Comparison of ENCODE assay signal across 1 cellular context in the genomic region with DNA sequence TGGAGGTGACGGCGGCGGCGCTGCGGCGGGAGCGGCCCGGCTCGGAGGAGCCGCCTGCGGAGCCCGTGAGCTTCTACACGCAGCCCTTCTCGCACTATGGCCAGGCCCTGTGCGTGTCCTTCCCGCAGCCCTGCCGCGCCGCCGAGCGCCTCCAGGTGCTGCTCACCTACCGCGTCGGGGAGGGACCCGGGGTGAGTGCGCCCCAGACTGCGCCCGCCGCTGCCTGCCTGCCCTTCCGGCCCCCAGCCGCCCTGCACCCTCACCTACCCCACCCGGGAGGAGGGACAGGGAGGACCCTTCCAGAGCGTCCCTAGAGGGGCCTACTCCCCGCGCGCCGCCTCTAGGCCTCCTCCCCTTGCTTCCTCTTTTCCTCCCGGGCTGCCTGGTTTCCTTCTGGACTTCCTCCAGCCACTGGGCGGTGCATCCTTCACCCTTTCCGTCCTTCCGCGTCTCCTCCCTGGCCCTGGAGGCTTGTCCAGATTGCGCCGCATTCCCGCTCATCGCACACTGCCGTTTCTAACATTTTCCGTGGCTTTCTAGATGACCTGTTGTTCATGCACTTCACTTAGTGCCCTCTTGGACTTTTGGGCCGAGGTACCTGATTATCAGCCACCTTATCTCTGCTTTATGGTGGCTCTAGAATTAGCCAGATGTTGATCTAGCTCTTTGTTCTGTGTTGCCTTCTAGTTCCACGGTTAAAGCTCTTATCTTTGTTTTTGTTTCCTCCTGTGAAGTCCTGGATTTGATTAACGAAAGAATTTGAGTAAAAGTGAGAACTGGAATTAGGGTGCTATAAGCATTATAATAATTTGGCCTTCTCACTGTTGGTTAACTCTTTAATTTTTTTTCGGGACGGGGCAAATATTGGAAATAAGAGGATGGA.
TF ChIP-seq lines count a peak whose summit lies in the region.

No MANE protein-coding gene starts in this region.

TF ChIP-seq in HEK293, 187 proteins besides CTCF, POLR2A, EP300 and RAD21 (continued from another document):
- TF ChIP-seq, protein P1, sequence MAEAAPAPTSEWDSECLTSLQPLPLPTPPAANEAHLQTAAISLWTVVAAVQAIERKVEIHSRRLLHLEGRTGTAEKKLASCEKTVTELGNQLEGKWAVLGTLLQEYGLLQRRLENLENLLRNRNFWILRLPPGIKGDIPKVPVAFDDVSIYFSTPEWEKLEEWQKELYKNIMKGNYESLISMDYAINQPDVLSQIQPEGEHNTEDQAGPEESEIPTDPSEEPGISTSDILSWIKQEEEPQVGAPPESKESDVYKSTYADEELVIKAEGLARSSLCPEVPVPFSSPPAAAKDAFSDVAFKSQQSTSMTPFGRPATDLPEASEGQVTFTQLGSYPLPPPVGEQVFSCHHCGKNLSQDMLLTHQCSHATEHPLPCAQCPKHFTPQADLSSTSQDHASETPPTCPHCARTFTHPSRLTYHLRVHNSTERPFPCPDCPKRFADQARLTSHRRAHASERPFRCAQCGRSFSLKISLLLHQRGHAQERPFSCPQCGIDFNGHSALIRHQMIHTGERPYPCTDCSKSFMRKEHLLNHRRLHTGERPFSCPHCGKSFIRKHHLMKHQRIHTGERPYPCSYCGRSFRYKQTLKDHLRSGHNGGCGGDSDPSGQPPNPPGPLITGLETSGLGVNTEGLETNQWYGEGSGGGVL (tag by site-specific recombination; IDR thresholded peaks at IDR 0.05): peak; percentile 73; the same call in 1 of the 2 replicates
- TF ChIP-seq ZNF701 (tag by site-specific recombination; IDR thresholded peaks at IDR 0.05): peak; percentile 46; the same call in 1 of the 2 replicates
- TF ChIP-seq ZNF335 (tag by site-specific recombination; conservative IDR thresholded peaks at IDR 0.05): peak; percentile 97
TF ChIP-seq in HEK293: peak in this region for 49.
